In genomic region chr3:63921741-63922482, GRCh38 we compare ENCODE assay signal across 1 cellular context.
TF ChIP-seq lines count a peak whose summit lies in the region.

No MANE protein-coding gene starts in this region.

TF ChIP-seq in HepG2, 621 proteins besides CTCF, POLR2A, EP300 and RAD21:
- TF ChIP-seq ZSCAN5A (CRISPR knock-in tag; IDR thresholded peaks at IDR 0.05; ENCODE audit: borderline replicate concordance) (no peak), ZNF121 (CRISPR knock-in tag; IDR thresholded peaks at IDR 0.05) (0 out of 2 replicates have a peak, but pooled peaks have one; percentile 51)
